ENCODE assay signal across 33 cellular contexts in the genomic region with DNA sequence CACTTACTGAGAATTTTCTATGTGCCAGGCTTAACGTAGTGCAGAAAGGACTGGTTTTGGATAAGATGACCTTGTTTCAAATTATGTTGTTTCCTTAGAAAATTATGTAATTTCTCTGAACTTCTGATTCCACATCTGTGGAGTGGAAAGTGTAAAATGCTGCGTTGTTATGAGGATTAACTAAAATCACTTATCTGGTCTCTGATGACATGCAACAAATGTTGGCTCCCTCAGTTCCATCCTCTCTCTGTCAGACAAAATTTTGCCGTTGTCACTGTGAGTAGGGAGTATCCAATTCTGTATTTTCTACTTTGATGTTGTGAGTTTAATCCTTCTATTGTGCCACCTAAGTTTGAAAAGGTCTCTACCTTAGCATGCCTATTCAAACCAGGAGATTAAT.
"Had no signal": no experiment of that assay in that cellular context is flagged by ENCODE, and none has a peak within 500 bp of the region (broad histone marks: within the 10 kb centered on the region; RNA-seq: fewer than 3 reads in every experiment).

No MANE protein-coding gene starts in this region.

- H3K4me1 ChIP-seq: adrenal gland, body of pancreas, colonic mucosa had no signal

- DNase-seq: activated B cell treated with CpG ODN at 0.5 μM for 24 hours; activated CD4-positive, alpha-beta T cell treated with anti-CD3 and anti-CD28 coated beads for 48 hours; activated CD4-positive, alpha-beta T cell treated with anti-CD3 and anti-CD28 coated beads, Interleukin-2, amount 50 U/mL, for 1 hour; activated CD4-positive, alpha-beta T cell treated with anti-CD3 and anti-CD28 coated beads, Interleukin-2, amount 50 U/mL, for 48 hours; activated CD8-positive, alpha-beta memory T cell treated with anti-CD3 and anti-CD28 coated beads for 24 hours; activated CD8-positive, alpha-beta T cell treated with anti-CD3 and anti-CD28 coated beads for 36 hours; activated effector memory CD4-positive, alpha-beta T cell treated with anti-CD3 and anti-CD28 coated beads, Interleukin-2, amount 50 U/mL, for 16 hours; activated naive CD4-positive, alpha-beta T cell treated with anti-CD3 and anti-CD28 coated beads for 36 hours; activated naive CD8-positive, alpha-beta T cell treated with anti-CD3 and anti-CD28 coated beads for 36 hours; activated naive CD8-positive, alpha-beta T cell treated with anti-CD3 and anti-CD28 coated beads, Interleukin-2, amount 50 U/mL, for 24 hours; activated T-cell treated with anti-CD3 and anti-CD28 coated beads, Interleukin-2, amount 50 U/mL, for 48 hours; adrenal gland; amygdala; aorta; central memory CD4-positive, alpha-beta T cell; cerebellar nuclear complex; colonic mucosa; effector CD8-positive, alpha-beta T cell; esophagus squamous epithelium; foreskin melanocyte; heart right ventricle; T-helper 1 cell; T-helper 17 cell; T1000 had no signal

- H3K27me3 ChIP-seq: adrenal gland, body of pancreas, colonic mucosa, esophagus squamous epithelium, gastroesophageal sphincter, heart right ventricle had no signal

- H3K9me3 Mint-ChIP-seq: activated B cell treated with CpG ODN at 0.5 μM for 24 hours; activated CD8-positive, alpha-beta T cell treated with anti-CD3 and anti-CD28 coated beads for 36 hours; activated naive CD4-positive, alpha-beta T cell treated with anti-CD3 and anti-CD28 coated beads for 36 hours; activated naive CD4-positive, alpha-beta T cell treated with anti-CD3 and anti-CD28 coated beads, Interleukin-2, amount 50 U/mL, for 24 hours; activated naive CD8-positive, alpha-beta T cell treated with anti-CD3 and anti-CD28 coated beads for 36 hours; activated naive CD8-positive, alpha-beta T cell treated with anti-CD3 and anti-CD28 coated beads, Interleukin-2, amount 50 U/mL, for 24 hours; activated T-helper 1 cell treated with anti-CD3 and anti-CD28 coated beads, Interleukin-12 subunit alpha, Interleukin-12 subunit beta, Interleukin-2, Interleukin-4 antibody, amounts not matched to agents 30 ng/mL and 10 ng/mL and 1 ng/mL, durations not matched to agents 14 hours and 24 hours and 36 hours; activated T-helper 2 cell treated with anti-CD3 and anti-CD28 coated beads, Interferon-gamma antibody, Interleukin-2, Interleukin-4, amounts not matched to agents 10 μg/mL and 5 μg/mL and 100 μg/mL, durations not matched to agents 14 hours and 24 hours and 36 hours; T-helper 2 cell treated with Interferon-gamma antibody and Interleukin-4, amounts not matched to agents 5 μg/mL and 100 μg/mL, for 36 hours had no signal

- H3K9me3 ChIP-seq: adrenal gland, body of pancreas, colonic mucosa, esophagus squamous epithelium, gastroesophageal sphincter, heart right ventricle had no signal

- H3K36me3 ChIP-seq: adrenal gland, colonic mucosa, esophagus squamous epithelium, gastroesophageal sphincter, heart right ventricle had no signal

- H3K36me3 Mint-ChIP-seq: activated naive CD4-positive, alpha-beta T cell treated with anti-CD3 and anti-CD28 coated beads, Interleukin-2, amount 50 U/mL, for 24 hours; activated naive CD8-positive, alpha-beta T cell treated with anti-CD3 and anti-CD28 coated beads for 36 hours had no signal

- H3K4me3 ChIP-seq: adrenal gland, body of pancreas, colonic mucosa, esophagus squamous epithelium, gastroesophageal sphincter, heart right ventricle had no signal

- H3K27ac Mint-ChIP-seq: activated B cell treated with CpG ODN at 0.5 μM for 24 hours; activated CD8-positive, alpha-beta T cell treated with anti-CD3 and anti-CD28 coated beads for 36 hours; activated naive CD4-positive, alpha-beta T cell treated with anti-CD3 and anti-CD28 coated beads for 36 hours; activated naive CD4-positive, alpha-beta T cell treated with anti-CD3 and anti-CD28 coated beads, Interleukin-2, amount 50 U/mL, for 24 hours; activated naive CD8-positive, alpha-beta T cell treated with anti-CD3 and anti-CD28 coated beads for 36 hours; activated naive CD8-positive, alpha-beta T cell treated with anti-CD3 and anti-CD28 coated beads, Interleukin-2, amount 50 U/mL, for 24 hours; activated T-helper 1 cell treated with anti-CD3 and anti-CD28 coated beads, Interleukin-12 subunit alpha, Interleukin-12 subunit beta, Interleukin-2, Interleukin-4 antibody, amounts not matched to agents 30 ng/mL and 10 ng/mL and 1 ng/mL, durations not matched to agents 14 hours and 24 hours and 36 hours; activated T-helper 2 cell treated with anti-CD3 and anti-CD28 coated beads, Interferon-gamma antibody, Interleukin-2, Interleukin-4, amounts not matched to agents 10 μg/mL and 5 μg/mL and 100 μg/mL, durations not matched to agents 14 hours and 24 hours and 36 hours; T-helper 17 cell; T-helper 2 cell treated with Interferon-gamma antibody and Interleukin-4, amounts not matched to agents 5 μg/mL and 100 μg/mL, for 36 hours had no signal

- H3K4me3 Mint-ChIP-seq: activated B cell treated with CpG ODN at 0.5 μM for 24 hours; activated CD8-positive, alpha-beta T cell treated with anti-CD3 and anti-CD28 coated beads for 36 hours; activated naive CD4-positive, alpha-beta T cell treated with anti-CD3 and anti-CD28 coated beads for 36 hours; activated naive CD4-positive, alpha-beta T cell treated with anti-CD3 and anti-CD28 coated beads, Interleukin-2, amount 50 U/mL, for 24 hours; activated naive CD8-positive, alpha-beta T cell treated with anti-CD3 and anti-CD28 coated beads for 36 hours; activated naive CD8-positive, alpha-beta T cell treated with anti-CD3 and anti-CD28 coated beads, Interleukin-2, amount 50 U/mL, for 24 hours; activated T-helper 1 cell treated with anti-CD3 and anti-CD28 coated beads, Interleukin-12 subunit alpha, Interleukin-12 subunit beta, Interleukin-2, Interleukin-4 antibody, amounts not matched to agents 30 ng/mL and 10 ng/mL and 1 ng/mL, durations not matched to agents 14 hours and 24 hours and 36 hours; T-helper 17 cell; T-helper 2 cell treated with Interferon-gamma antibody and Interleukin-4, amounts not matched to agents 5 μg/mL and 100 μg/mL, for 36 hours had no signal

- H3K27ac ChIP-seq: adrenal gland, body of pancreas, colonic mucosa, epithelial cell of prostate, esophagus squamous epithelium, gastroesophageal sphincter, VCaP had no signal

- ATAC-seq: activated CD4-positive, CD25-positive, alpha-beta regulatory T cell treated with anti-CD3 and anti-CD28 coated beads, Interleukin-2, amount 50 U/mL, for 24 hours; activated CD8-positive, alpha-beta T cell treated with anti-CD3 and anti-CD28 coated beads for 36 hours; activated naive CD8-positive, alpha-beta T cell treated with anti-CD3 and anti-CD28 coated beads, Interleukin-2, amount 50 U/mL, for 24 hours; body of pancreas; gastroesophageal sphincter; T-helper 17 cell had no signal

- H3K4me1 Mint-ChIP-seq: activated B cell treated with CpG ODN at 0.5 μM for 24 hours had no signal

- H3K27me3 Mint-ChIP-seq: activated B cell treated with CpG ODN at 0.5 μM for 24 hours; activated CD8-positive, alpha-beta T cell treated with anti-CD3 and anti-CD28 coated beads for 36 hours; activated naive CD4-positive, alpha-beta T cell treated with anti-CD3 and anti-CD28 coated beads, Interleukin-2, amount 50 U/mL, for 24 hours; activated naive CD8-positive, alpha-beta T cell treated with anti-CD3 and anti-CD28 coated beads for 36 hours; activated naive CD8-positive, alpha-beta T cell treated with anti-CD3 and anti-CD28 coated beads, Interleukin-2, amount 50 U/mL, for 24 hours; T-helper 17 cell had no signal
